8 cellular contexts compared by ENCODE assay signal in the genomic region with DNA sequence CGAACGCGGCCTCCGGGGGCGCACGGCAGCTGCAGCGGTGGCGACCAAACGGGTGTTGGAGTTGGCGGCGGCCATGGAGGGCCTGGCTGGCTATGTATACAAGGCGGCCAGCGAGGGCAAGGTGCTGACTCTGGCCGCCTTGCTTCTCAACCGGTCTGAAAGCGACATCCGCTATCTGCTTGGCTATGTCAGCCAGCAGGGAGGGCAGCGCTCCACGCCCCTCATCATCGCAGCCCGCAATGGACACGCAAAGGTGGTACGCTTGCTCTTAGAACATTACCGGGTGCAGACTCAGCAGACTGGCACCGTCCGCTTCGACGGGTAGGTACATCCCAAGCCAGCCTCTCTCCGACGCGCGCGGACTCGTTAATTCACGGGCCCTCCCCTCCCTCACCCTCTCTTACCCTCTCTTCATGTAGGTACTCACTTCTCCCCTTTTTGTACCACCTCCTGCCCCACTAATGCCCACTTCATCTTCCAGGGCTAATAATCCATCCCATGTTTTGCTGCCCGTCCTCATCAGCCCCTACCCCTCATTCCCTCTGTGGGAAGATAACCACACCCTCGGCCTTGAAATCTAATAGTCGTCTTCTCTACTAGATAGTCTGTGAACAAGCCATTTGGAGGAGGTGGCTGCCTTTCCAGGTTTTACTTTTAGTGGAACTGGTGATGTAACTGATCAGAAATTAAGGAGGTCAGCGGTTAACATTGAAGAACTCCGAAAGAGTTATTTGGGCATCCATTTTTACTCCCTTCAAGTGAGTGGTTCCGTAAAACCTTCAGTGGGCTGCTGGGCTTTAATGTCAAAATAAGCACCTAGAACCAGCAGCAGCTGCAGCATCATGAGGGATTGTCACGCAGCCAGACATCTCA. TPM values are rescaled to one million over a fixed set of nuclear protein-coding genes. Genes with fewer than 3 reads are reported as not detected.
DNase-seq lines count a peak whose midpoint lies in the region; ATAC-seq and TF ChIP-seq lines count a peak whose summit lies in the region.

No MANE protein-coding gene starts in this region.

- H2BK5ac ChIP-seq in mesendoderm (ENCODE audit: low read length), result peak overlapping the region; percentile 62

- WGBS in mesendoderm (ENCODE audit: extremely low coverage, insufficient coverage, low lambda C conversion rate), result no CpG with 5 or more reads among the region's 42 CpGs

- H3K4me3 ChIP-seq in SJCRH30 (peak overlapping the region; percentile 78), mesendoderm (ENCODE audit: low read length) (peak overlapping the region; percentile 92), upper lobe of right lung (peak overlapping the region; percentile 95)

- H3K27me3 ChIP-seq in SJCRH30 (no peaks in the 10 kb centered on the region), mesendoderm (ENCODE audit: insufficient read depth, low read length, poor library complexity) (no peaks in the 10 kb centered on the region), upper lobe of right lung (no peaks in the 10 kb centered on the region)

- no peak overlapping the region for H2BK15ac ChIP-seq in mesendoderm (replicated peaks; ENCODE audit: low read depth)

- peak overlapping the region; percentile 34 for H2AK5ac ChIP-seq in mesendoderm (ENCODE audit: low read length)

- H4K5ac ChIP-seq in mesendoderm (ENCODE audit: low read length), result no peak overlapping the region

- peak overlapping the region; percentile 24 for H3K4me2 ChIP-seq in mesendoderm (ENCODE audit: low read length)

- H3K36me3 ChIP-seq in SJCRH30, result 0 out of 2 replicates have a peak, but pooled peaks cover 5% of the 10 kb centered on the region
- no peaks in the 10 kb centered on the region for H3K36me3 ChIP-seq in mesendoderm (ENCODE audit: control insufficient read depth, insufficient read depth, low read length)
- no peaks in the 10 kb centered on the region for H3K36me3 ChIP-seq in upper lobe of right lung

- H3K23ac ChIP-seq in mesendoderm (ENCODE audit: low read length), result peak overlapping the region; percentile 54

- H4K8ac ChIP-seq in mesendoderm (ENCODE audit: low read depth, low read length), result no peak overlapping the region

- no peak overlapping the region for H3K4ac ChIP-seq in mesendoderm (ENCODE audit: low read depth, low read length)

- peak overlapping the region; percentile 96 for H3K9ac ChIP-seq in mesendoderm (ENCODE audit: low read length)

- no peaks in the 10 kb centered on the region for H3K9me3 ChIP-seq in SJCRH30 (replicated peaks)
- no peaks in the 10 kb centered on the region for H3K9me3 ChIP-seq in upper lobe of right lung

- H3K79me2 ChIP-seq in mesendoderm (ENCODE audit: control insufficient read depth, insufficient read depth, low read length), result peaks cover 36% of the 10 kb centered on the region

- peak overlapping the region; percentile 99 for H3K56ac ChIP-seq in mesendoderm (ENCODE audit: low read length)

- H3K79me1 ChIP-seq in mesendoderm (ENCODE audit: low read length), result peaks cover 5% of the 10 kb centered on the region

- peak overlapping the region; percentile 96 for H3K27ac ChIP-seq in SJCRH30
- H3K27ac ChIP-seq in cingulate gyrus (ENCODE audit: low read depth, low read length), result peak overlapping the region; percentile 99
- peak overlapping the region; percentile 92 for H3K27ac ChIP-seq in mesendoderm (ENCODE audit: low read depth, low read length)
- peak overlapping the region; percentile 99 for H3K27ac ChIP-seq in upper lobe of right lung

- peak overlapping the region; percentile 41 for H3K18ac ChIP-seq in mesendoderm (ENCODE audit: low read length)

- ATAC-seq in HG03565 (IDR thresholded peaks at IDR 0.05; ENCODE audit: unreplicated experiment) (peak; percentile 39), upper lobe of right lung (no peak)

- no peak for TF ChIP-seq CTCF in upper lobe of right lung (IDR thresholded peaks at IDR 0.05)

- intact Hi-C loops in upper lobe of right lung (cut with DNase I), result no loop called here

- H3K4me1 ChIP-seq in SJCRH30 (peaks cover 24% of the 10 kb centered on the region), mesendoderm (ENCODE audit: control insufficient read depth, low read depth, low read length) (peaks cover 3% of the 10 kb centered on the region), upper lobe of right lung (peaks cover 71% of the 10 kb centered on the region)

- DNase-seq in NCI-H748 (lab: John Stamatoyannopoulos, UW; ENCODE audit: unreplicated experiment), result peak; percentile 27
- no peak for DNase-seq in NCI-H748 treated with DMSO at 0.1 percent for 48 hours (lab: John Stamatoyannopoulos, UW)
- peak; percentile 77 to 79 for DNase-seq in SJCRH30
- DNase-seq in mesendoderm, result peak; percentile 55
- no peak for DNase-seq in upper lobe of right lung
- DNase-seq in cerebellar cortex (ENCODE audit: low spot score), result no peak

- H2BK120ac ChIP-seq in mesendoderm (ENCODE audit: low read depth, low read length), result no peak overlapping the region

RNA-seq across cellular contexts. Expression of a gene that starts 1.0 kb away (rescaled TPM):
- 63.3 and 67.0 TPM in 2 replicates for total RNA-seq in SJCRH30 (2014; rRNA removed; shearing (Covaris generic))
- polyA plus RNA-seq in mesendoderm (2013, experiment 1 of 2), result 27.9 TPM
- polyA plus RNA-seq in mesendoderm (2013, experiment 2 of 2), result 27.5 TPM
- total RNA-seq in upper lobe of right lung, result 42.3 TPM

RNA-seq across cellular contexts. Expression of a gene that starts 49.1 kb away (rescaled TPM):
- 62.2 and 82.7 TPM in 2 replicates for total RNA-seq in SJCRH30 (2014; rRNA removed; shearing (Covaris generic))
- polyA plus RNA-seq in mesendoderm (2013, experiment 1 of 2), result 53.2 TPM
- polyA plus RNA-seq in mesendoderm (2013, experiment 2 of 2), result 52.3 TPM
- total RNA-seq in upper lobe of right lung, result 31.5 TPM

Comparison
In these comparisons a context has a peak if more than half of its experiments do, and no peak if none do; other contexts are left out.
1. DNase-seq: peak in NCI-H748 (single experiment), SJCRH30 (2 of 2) and mesendoderm (single experiment); none in NCI-H748 treated with DMSO at 0.1 percent for 48 hours (single experiment), upper lobe of right lung (single experiment) and cerebellar cortex (single experiment).
2. Peak in every context shown above with its lines, with median percentiles within 50 percentile points of each other: H3K27ac ChIP-seq and H3K4me3 ChIP-seq.